25 cellular contexts compared by ENCODE assay signal in the genomic region with DNA sequence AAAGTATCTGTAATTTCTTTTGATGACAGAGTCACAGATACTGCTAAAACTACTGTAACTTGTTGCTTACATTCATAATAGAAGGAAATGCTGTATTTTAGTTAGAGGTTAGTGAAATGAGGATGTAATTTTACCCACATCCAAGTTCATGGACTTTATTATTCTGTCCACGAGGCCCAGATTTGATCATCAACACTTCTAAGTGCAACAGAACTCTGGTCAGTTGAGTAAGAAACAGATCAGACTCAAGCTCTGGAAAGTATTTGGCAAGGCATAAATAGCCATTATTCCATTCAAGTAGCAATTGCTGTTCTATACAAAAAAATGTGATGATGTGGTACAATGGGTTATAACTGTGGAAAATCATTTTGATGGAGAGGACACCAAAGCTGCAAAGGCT. TPM values are rescaled to one million over a fixed set of nuclear protein-coding genes. Genes with fewer than 3 reads are reported as not detected.
DNase-seq lines count a peak whose midpoint lies in the region; ATAC-seq, FAIRE-seq and TF ChIP-seq lines count a peak whose summit lies in the region.
"Had no signal": no experiment of that assay in that cellular context is flagged by ENCODE, and none has a peak within 500 bp of the region (broad histone marks: within the 10 kb centered on the region; RNA-seq: fewer than 3 reads in every experiment).

No MANE protein-coding gene starts in this region.

- no peaks in the 10 kb centered on the region for H4K20me1 ChIP-seq in HepG2 (ENCODE audit: insufficient read depth, low read length)
- H4K20me1 ChIP-seq: BLaER1 treated with 17β-estradiol and CSF1 and Interleukin-3, amounts not matched to agents 10 nM and 100 nM had no signal

- H3K36me3 ChIP-seq in HepG2 (replicated peaks in 1 of 2; ENCODE audit: control insufficient read depth in 1 of 2, insufficient read depth in 2 of 2, low read length in 2 of 2) = peaks cover 5 to 12% of the 10 kb centered on the region in 2 experiments; a peak in 3 of 5 replicates
- H3K36me3 ChIP-seq in endodermal cell (ENCODE audit: control insufficient read depth, insufficient read depth, low read length) = peaks cover 10% of the 10 kb centered on the region

- peaks cover 31% of the 10 kb centered on the region for H3K36me3 Mint-ChIP-seq in endodermal cell (ENCODE audit: low read depth)
- H3K36me3 Mint-ChIP-seq in stimulated activated naive B cell treated with anti-CD40 and anti-IgM and Interleukin-4, amounts not matched to agents 10 μg/mL and 1 μg/mL and 100 μg/mL, for 72 hours = peaks cover 5 to 20% of the 10 kb centered on the region in 2 donors

- H3K4me3 ChIP-seq in HepG2 (replicated peaks in 1 of 3; ENCODE audit: insufficient read depth in 1 of 3, low read depth in 2 of 3, low read length in 3 of 3) = no peak overlapping the region
- no peak overlapping the region for H3K4me3 ChIP-seq in endodermal cell (ENCODE audit: low read length)
- H3K4me3 ChIP-seq: A549; BLaER1 treated with 17β-estradiol and CSF1 and Interleukin-3, amounts not matched to agents 10 nM and 100 nM; GM12878 had no signal

- TF ChIP-seq EP300 in HepG2 (IDR thresholded peaks at IDR 0.05; ENCODE audit: low read depth in 2 of 2, low read length in 2 of 2) (no peak), HepG2 (CRISPR knock-in tag; IDR thresholded peaks at IDR 0.05; ENCODE audit: borderline replicate concordance) (no peak)

- ATAC-seq in HepG2 = no peak
- ATAC-seq in stimulated activated naive B cell treated with anti-CD40 and anti-IgM and Interleukin-4, amounts not matched to agents 10 μg/mL and 1 μg/mL and 100 μg/mL, for 72 hours (replicated peaks) = no peak
- ATAC-seq: A549, GM12878 had no signal

- H3K27ac Mint-ChIP-seq in endodermal cell = no peak overlapping the region
- H3K27ac Mint-ChIP-seq in stimulated activated naive B cell treated with anti-CD40 and anti-IgM and Interleukin-4, amounts not matched to agents 10 μg/mL and 1 μg/mL and 100 μg/mL, for 72 hours = no peak overlapping the region
- H3K27ac Mint-ChIP-seq: B cell; CD4-positive, alpha-beta T cell; CD8-positive, alpha-beta memory T cell had no signal

- H3K9ac ChIP-seq in HepG2 (ENCODE audit: insufficient read depth, low read depth, low read length) (no peak overlapping the region), endodermal cell (ENCODE audit: extremely low read depth, low read length, poor library complexity, severe bottlenecking) (no peak overlapping the region)
- H3K9ac ChIP-seq: BLaER1 treated with 17β-estradiol and CSF1 and Interleukin-3, amounts not matched to agents 10 nM and 100 nM had no signal

- FAIRE-seq in GM12891 (lab: Jason Lieb, UNC) = peak; percentile 54
- no peak for FAIRE-seq in HepG2 (lab: Jason Lieb, UNC)
- FAIRE-seq: A549, GM12878, GM19239 had no signal

- no peaks in the 10 kb centered on the region for H3K9me3 ChIP-seq in HepG2 (ENCODE audit: low read length)
- no peaks in the 10 kb centered on the region for H3K9me3 ChIP-seq in endodermal cell (ENCODE audit: control insufficient read depth, low read length)
- H3K9me3 ChIP-seq: A549; BLaER1 treated with 17β-estradiol and CSF1 and Interleukin-3, amounts not matched to agents 10 nM and 100 nM had no signal

- peaks cover 32% of the 10 kb centered on the region for H3K79me2 ChIP-seq in HepG2 (ENCODE audit: insufficient read depth, low read length)

- H3K27me3 Mint-ChIP-seq in endodermal cell (ENCODE audit: insufficient read depth) = no peaks in the 10 kb centered on the region
- no peaks in the 10 kb centered on the region for H3K27me3 Mint-ChIP-seq in stimulated activated naive B cell treated with anti-CD40 and anti-IgM and Interleukin-4, amounts not matched to agents 10 μg/mL and 1 μg/mL and 100 μg/mL, for 72 hours
- H3K27me3 Mint-ChIP-seq: B cell; CD4-positive, alpha-beta T cell; CD8-positive, alpha-beta memory T cell had no signal

- H3K4me1 ChIP-seq in HepG2 (ENCODE audit: insufficient read depth, low read length) = peaks cover 18% of the 10 kb centered on the region
- H3K4me1 ChIP-seq in endodermal cell (ENCODE audit: control insufficient read depth, insufficient read depth, low read length) = no peaks in the 10 kb centered on the region
- H3K4me1 ChIP-seq: A549; BLaER1 treated with 17β-estradiol and CSF1 and Interleukin-3, amounts not matched to agents 10 nM and 100 nM had no signal

- TF ChIP-seq RAD21 in HepG2 (CRISPR knock-in tag; IDR thresholded peaks at IDR 0.05) = no peak

- CTCF ChIA-PET in HepG2 (lab: Yijun Ruan, JAX; ENCODE audit: low intra/inter-chr PET ratio, low total read pairs) = no interaction called here

- BruUV-seq in HepG2 (replicated peaks; lab: Mats Ljungman, UMichigan) = TSS peak; percentile 9

- peaks cover 11% of the 10 kb centered on the region for H3K4me1 Mint-ChIP-seq in endodermal cell
- no peaks in the 10 kb centered on the region for H3K4me1 Mint-ChIP-seq in stimulated activated naive B cell treated with anti-CD40 and anti-IgM and Interleukin-4, amounts not matched to agents 10 μg/mL and 1 μg/mL and 100 μg/mL, for 72 hours

- no peak overlapping the region for H2AFZ ChIP-seq in HepG2 (ENCODE audit: low read length)

- TF ChIP-seq CTCF in HepG2 (CRISPR knock-in tag; IDR thresholded peaks at IDR 0.05) = no peak
- no peak for TF ChIP-seq CTCF in endodermal cell (conservative IDR thresholded peaks at IDR 0.05)

- 95% methylated on average over 1 of the region's 1 CpG for WGBS in HepG2 (ENCODE audit: low lambda C conversion rate)
- 80 to 81% methylated on average over 1 of the region's 1 CpG for WGBS in endodermal cell (ENCODE audit: insufficient coverage in 1 of 2, insufficient read length in 1 of 2), 2 experiments

- no peak for TF ChIP-seq POLR2A in GM12891 (IDR thresholded peaks at IDR 0.05; ENCODE audit: low read depth, low read length)
- TF ChIP-seq POLR2A in HepG2 (IDR thresholded peaks at IDR 0.05; ENCODE audit: insufficient read depth in 1 of 2, low read depth in 2 of 2, low read length in 2 of 2) = no peak

- intact Hi-C loops in HepG2 (cut with micrococcal nuclease; ENCODE audit: unreplicated experiment) = no loop called here

- no peak overlapping the region for H3K27ac ChIP-seq in HepG2 (ENCODE audit: extremely low read length, insufficient read depth, low read length)
- H3K27ac ChIP-seq in endodermal cell (ENCODE audit: low read depth, low read length) = no peak overlapping the region
- H3K27ac ChIP-seq: 22Rv1; A549; BLaER1 treated with 17β-estradiol and CSF1 and Interleukin-3, amounts not matched to agents 10 nM and 100 nM; C4-2B had no signal

- POLR2A ChIA-PET in HepG2 (lab: Yijun Ruan, JAX) = interaction anchor here (1.5 kb wide), 1 partner anchor 9 kb away, joined by 8 read pairs; no protein-coding TSS in a partner anchor

- H3K9me3 Mint-ChIP-seq in endodermal cell = no peaks in the 10 kb centered on the region
- H3K9me3 Mint-ChIP-seq in stimulated activated naive B cell treated with anti-CD40 and anti-IgM and Interleukin-4, amounts not matched to agents 10 μg/mL and 1 μg/mL and 100 μg/mL, for 72 hours = peaks cover 0 to 1% of the 10 kb centered on the region in 2 donors
- H3K9me3 Mint-ChIP-seq: CD4-positive, alpha-beta T cell; CD8-positive, alpha-beta memory T cell had no signal

- DNase-seq in GM12891 (ENCODE audit: insufficient read length, low spot score) = no peak
- no peak for DNase-seq in HepG2 (ENCODE audit: low spot score)
- peak; percentile 15 for DNase-seq in medulla oblongata (ENCODE audit: extremely low spot score)
- DNase-seq in superior temporal gyrus (ENCODE audit: extremely low spot score) = peak; percentile 25
- no peak for DNase-seq in NCI-H1694 (lab: John Stamatoyannopoulos, UW)
- no peak for DNase-seq in endodermal cell
- DNase-seq in stimulated activated naive B cell treated with anti-CD40 and anti-IgM and Interleukin-4, amounts not matched to agents 10 μg/mL and 1 μg/mL and 100 μg/mL, for 72 hours = no peak
- DNase-seq: AML-193; CD4-positive, alpha-beta T cell; CD8-positive, alpha-beta memory T cell; COR-L47; DMS 273 treated with DMSO at 0.1 percent for 48 hours; DMS153; DMS53; DMS79; DND-41; EL; GDM1 had no signal

- in situ Hi-C loops in HepG2 (cut with HindIII; ENCODE audit: extremely low pct_ligation_motif_present, low pct_unique_long_range_greater_than_20kb) = no loop called here

- no peak overlapping the region for H3K4me2 ChIP-seq in HepG2 (ENCODE audit: low read depth, low read length)
- H3K4me2 ChIP-seq: A549; BLaER1 treated with 17β-estradiol and CSF1 and Interleukin-3, amounts not matched to agents 10 nM and 100 nM had no signal

- no peak overlapping the region for H3K4me3 Mint-ChIP-seq in endodermal cell
- H3K4me3 Mint-ChIP-seq in stimulated activated naive B cell treated with anti-CD40 and anti-IgM and Interleukin-4, amounts not matched to agents 10 μg/mL and 1 μg/mL and 100 μg/mL, for 72 hours = no peak overlapping the region
- H3K4me3 Mint-ChIP-seq: B cell; CD4-positive, alpha-beta T cell; CD8-positive, alpha-beta memory T cell had no signal

- H3K27me3 ChIP-seq in HepG2 (ENCODE audit: control insufficient read depth in 1 of 2, insufficient read depth in 2 of 2, low read length in 2 of 2) (no peaks in the 10 kb centered on the region), endodermal cell (ENCODE audit: control insufficient read depth, insufficient read depth, low read length, poor library complexity, severe bottlenecking) (no peaks in the 10 kb centered on the region)
- H3K27me3 ChIP-seq: BLaER1 treated with 17β-estradiol and CSF1 and Interleukin-3, amounts not matched to agents 10 nM and 100 nM had no signal

RNA-seq across cellular contexts. Expression of a gene that starts 22.3 kb away (rescaled TPM):
- 9.1 TPM for polyA plus RNA-seq in GM12891 (2012; ENCODE audit: low read depth, missing spikeins)
- total RNA-seq in HepG2 (2016; rRNA removed; fragmentation: Illumina TruSeq; extraction: Trizol) (80.0 and 186 TPM in 2 replicates), endodermal cell (10 to 100 TPM; 40.4 to 58.7 TPM)
- 4.1 and 6.0 TPM in 2 replicates for total RNA-seq in HepG2 (2016; cell fraction: cytosol; rRNA removed; fragmentation: Illumina TruSeq; extraction: Trizol; ENCODE audit: low read depth)
- 83.2 and 181 TPM in 2 replicates for total RNA-seq in HepG2 (2016; cell fraction: insoluble cytoplasmic fraction; rRNA removed; fragmentation: Illumina TruSeq; extraction: Trizol)
- total RNA-seq in HepG2 (2016; cell fraction: membrane; rRNA removed; fragmentation: Illumina TruSeq; extraction: Trizol) = 18.7 and 22.3 TPM in 2 replicates
- total RNA-seq in HepG2 (2016; cell fraction: nucleus; rRNA removed; fragmentation: Illumina TruSeq; extraction: Trizol) = 56.2 and 60.6 TPM in 2 replicates
- 76.6 and 87.6 TPM in 2 replicates for polyA plus RNA-seq in HepG2 (2011; rRNA removed)
- 29.9 and 54.9 TPM in 2 replicates for polyA plus RNA-seq in HepG2 (2011; cell fraction: cytosol; rRNA removed)
- polyA plus RNA-seq in HepG2 (2011; cell fraction: nucleus; rRNA removed) = 44.5 and 55.6 TPM in 2 replicates
- 86.5 and 157 TPM in 2 replicates for polyA plus RNA-seq in HepG2 (2012)
- 2.0 and 3.4 TPM in 2 replicates for polyA plus RNA-seq in HepG2 (2016; cell fraction: cytosol; fragmentation: Illumina TruSeq; extraction: Trizol; ENCODE audit: low read depth)
- 165 TPM in 2 replicates for polyA plus RNA-seq in HepG2 (2016; cell fraction: insoluble cytoplasmic fraction; fragmentation: Illumina TruSeq; extraction: Trizol; ENCODE audit: low read depth)
- polyA plus RNA-seq in HepG2 (2016; cell fraction: membrane; fragmentation: Illumina TruSeq; extraction: Trizol; ENCODE audit: low read depth) = 8.4 and 9.5 TPM in 2 replicates
- polyA plus RNA-seq in HepG2 (2016; cell fraction: nucleus; fragmentation: Illumina TruSeq; extraction: Trizol; ENCODE audit: insufficient read depth, low read depth) = 75.5 and 83.4 TPM in 2 replicates
- 1.1 and 23.6 TPM in 2 replicates for polyA minus RNA-seq in HepG2 (2011; rRNA and poly(A)+ RNA removed; ENCODE audit: low replicate concordance)
- polyA minus RNA-seq in HepG2 (2011; cell fraction: cytosol; rRNA and poly(A)+ RNA removed) = 44.7 and 65.6 TPM in 2 replicates
- 83.4 and 110 TPM in 2 replicates for polyA minus RNA-seq in HepG2 (2011; cell fraction: nucleus; rRNA and poly(A)+ RNA removed)
- polyA plus RNA-seq in endodermal cell (2013, experiment 1 of 2) = 11.8 TPM
- polyA plus RNA-seq in endodermal cell (2013, experiment 2 of 2) = 8.9 TPM

RNA-seq across cellular contexts. Expression of a gene that starts 22.5 kb away (rescaled TPM):
- polyA plus RNA-seq in GM12891 (2012; ENCODE audit: low read depth, missing spikeins) = 9.8 TPM
- total RNA-seq in HepG2 (2016; rRNA removed; fragmentation: Illumina TruSeq; extraction: Trizol) (3.7 and 4.1 TPM in 2 replicates), endodermal cell (10 to 100 TPM; 10.3 to 14.4 TPM)
- total RNA-seq in HepG2 (2016; cell fraction: cytosol; rRNA removed; fragmentation: Illumina TruSeq; extraction: Trizol; ENCODE audit: low read depth) = 0.61 and 0.62 TPM in 2 replicates
- total RNA-seq in HepG2 (2016; cell fraction: insoluble cytoplasmic fraction; rRNA removed; fragmentation: Illumina TruSeq; extraction: Trizol) = 3.1 and 4.8 TPM in 2 replicates
- total RNA-seq in HepG2 (2016; cell fraction: membrane; rRNA removed; fragmentation: Illumina TruSeq; extraction: Trizol) = 2.5 and 3.3 TPM in 2 replicates
- total RNA-seq in HepG2 (2016; cell fraction: nucleus; rRNA removed; fragmentation: Illumina TruSeq; extraction: Trizol) = 8.2 and 9.7 TPM in 2 replicates
- polyA plus RNA-seq in HepG2 (2011; rRNA removed) = 11.3 and 12.0 TPM in 2 replicates
- 4.6 and 5.5 TPM in 2 replicates for polyA plus RNA-seq in HepG2 (2011; cell fraction: cytosol; rRNA removed)
- polyA plus RNA-seq in HepG2 (2011; cell fraction: nucleus; rRNA removed) = 12.2 and 13.5 TPM in 2 replicates
- 9.4 and 13.5 TPM in 2 replicates for polyA plus RNA-seq in HepG2 (2012)
- 1.1 and 1.2 TPM in 2 replicates for polyA plus RNA-seq in HepG2 (2016; cell fraction: cytosol; fragmentation: Illumina TruSeq; extraction: Trizol; ENCODE audit: low read depth)
- 13.5 and 14.5 TPM in 2 replicates for polyA plus RNA-seq in HepG2 (2016; cell fraction: insoluble cytoplasmic fraction; fragmentation: Illumina TruSeq; extraction: Trizol; ENCODE audit: low read depth)
- polyA plus RNA-seq in HepG2 (2016; cell fraction: membrane; fragmentation: Illumina TruSeq; extraction: Trizol; ENCODE audit: low read depth) = 3.2 and 5.6 TPM in 2 replicates
- 18.6 and 19.5 TPM in 2 replicates for polyA plus RNA-seq in HepG2 (2016; cell fraction: nucleus; fragmentation: Illumina TruSeq; extraction: Trizol; ENCODE audit: insufficient read depth, low read depth)
- polyA minus RNA-seq in HepG2 (2011; rRNA and poly(A)+ RNA removed; ENCODE audit: low replicate concordance) = 6.1 and 9.1 TPM in 2 replicates
- 4.9 and 5.3 TPM in 2 replicates for polyA minus RNA-seq in HepG2 (2011; cell fraction: cytosol; rRNA and poly(A)+ RNA removed)
- 21.5 and 26.7 TPM in 2 replicates for polyA minus RNA-seq in HepG2 (2011; cell fraction: nucleus; rRNA and poly(A)+ RNA removed)
- 11.1 TPM for polyA plus RNA-seq in endodermal cell (2013, experiment 1 of 2)
- 10.8 TPM for polyA plus RNA-seq in endodermal cell (2013, experiment 2 of 2)

RNA-seq across cellular contexts. Expression of a gene that starts 50.9 kb away (rescaled TPM):
- 5.9 TPM for polyA plus RNA-seq in GM12891 (2012; ENCODE audit: low read depth, missing spikeins)
- total RNA-seq in HepG2 (2016; rRNA removed; fragmentation: Illumina TruSeq; extraction: Trizol) = 9.3 and 9.8 TPM in 2 replicates
- total RNA-seq in HepG2 (2016; cell fraction: cytosol; rRNA removed; fragmentation: Illumina TruSeq; extraction: Trizol; ENCODE audit: low read depth) = 6.0 TPM in 2 replicates
- 9.1 and 10.9 TPM in 2 replicates for total RNA-seq in HepG2 (2016; cell fraction: insoluble cytoplasmic fraction; rRNA removed; fragmentation: Illumina TruSeq; extraction: Trizol)
- 7.5 and 8.6 TPM in 2 replicates for total RNA-seq in HepG2 (2016; cell fraction: membrane; rRNA removed; fragmentation: Illumina TruSeq; extraction: Trizol)
- total RNA-seq in HepG2 (2016; cell fraction: nucleus; rRNA removed; fragmentation: Illumina TruSeq; extraction: Trizol) = 8.3 and 10.9 TPM in 2 replicates
- 7.5 and 8.2 TPM in 2 replicates for polyA plus RNA-seq in HepG2 (2011; rRNA removed)
- polyA plus RNA-seq in HepG2 (2011; cell fraction: cytosol; rRNA removed) = 5.3 and 6.7 TPM in 2 replicates
- polyA plus RNA-seq in HepG2 (2011; cell fraction: nucleus; rRNA removed) = 5.6 and 6.5 TPM in 2 replicates
- 5.6 and 7.4 TPM in 2 replicates for polyA plus RNA-seq in HepG2 (2012)
- polyA plus RNA-seq in HepG2 (2016; cell fraction: cytosol; fragmentation: Illumina TruSeq; extraction: Trizol; ENCODE audit: low read depth) = 5.2 and 6.9 TPM in 2 replicates
- polyA plus RNA-seq in HepG2 (2016; cell fraction: insoluble cytoplasmic fraction; fragmentation: Illumina TruSeq; extraction: Trizol; ENCODE audit: low read depth) = 12.0 and 12.9 TPM in 2 replicates
- 6.0 and 7.2 TPM in 2 replicates for polyA plus RNA-seq in HepG2 (2016; cell fraction: membrane; fragmentation: Illumina TruSeq; extraction: Trizol; ENCODE audit: low read depth)
- 14.7 and 16.0 TPM in 2 replicates for polyA plus RNA-seq in HepG2 (2016; cell fraction: nucleus; fragmentation: Illumina TruSeq; extraction: Trizol; ENCODE audit: insufficient read depth, low read depth)
- 2.8 and 4.0 TPM in 2 replicates for polyA minus RNA-seq in HepG2 (2011; rRNA and poly(A)+ RNA removed; ENCODE audit: low replicate concordance)
- 2.2 and 3.2 TPM in 2 replicates for polyA minus RNA-seq in HepG2 (2011; cell fraction: cytosol; rRNA and poly(A)+ RNA removed)
- 11.8 and 12.4 TPM in 2 replicates for polyA minus RNA-seq in HepG2 (2011; cell fraction: nucleus; rRNA and poly(A)+ RNA removed)
- 1 to 10 TPM; 7.0 to 7.1 TPM for total RNA-seq in endodermal cell
- polyA plus RNA-seq in endodermal cell (2013, experiment 1 of 2) = 7.4 TPM
- 10.5 TPM for polyA plus RNA-seq in endodermal cell (2013, experiment 2 of 2)

Comparison
In these comparisons a context has a peak if more than half of its experiments do, and no peak if none do; other contexts are left out.
1. DNase-seq: peak in medulla oblongata (single experiment) and superior temporal gyrus (single experiment); none in GM12891 (single experiment), HepG2 (single experiment), NCI-H1694 (single experiment), endodermal cell (single experiment) and stimulated activated naive B cell treated with anti-CD40 and anti-IgM and Interleukin-4, amounts not matched to agents 10 μg/mL and 1 μg/mL and 100 μg/mL, for 72 hours (single experiment).